8 cellular contexts compared by ENCODE assay signal in the genomic region with DNA sequence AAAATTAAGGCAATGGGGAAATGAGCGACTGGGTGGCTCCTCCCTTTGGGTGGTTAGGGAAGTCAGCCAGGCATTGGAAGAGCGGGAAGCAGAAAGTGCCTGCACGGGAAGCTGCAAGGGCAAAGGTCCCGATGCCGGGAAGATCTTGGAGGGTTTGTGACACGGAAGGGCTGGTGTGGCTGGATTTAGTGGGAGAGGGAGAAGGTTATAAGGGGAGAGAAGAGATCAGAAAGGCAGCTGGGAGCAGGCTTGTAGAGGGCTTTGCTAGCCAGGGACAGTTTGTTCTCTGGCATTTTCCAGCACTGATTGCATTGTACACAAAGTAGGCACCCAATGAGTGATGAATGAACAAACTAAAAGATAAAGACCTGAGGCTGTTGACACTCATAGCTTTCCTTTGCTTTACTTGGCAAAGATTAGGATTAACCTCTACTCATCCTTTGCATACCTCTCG.
DNase-seq lines count a peak whose midpoint lies in the region; ATAC-seq and TF ChIP-seq lines count a peak whose summit lies in the region.

No MANE protein-coding gene starts in this region.

- no peaks in the 10 kb centered on the region for H3K4me1 ChIP-seq in Peyer's patch
- peaks cover 17% of the 10 kb centered on the region for H3K4me1 ChIP-seq in osteoblast (ENCODE audit: insufficient read depth, low read length)

- H3K4me2 ChIP-seq in osteoblast (ENCODE audit: insufficient read depth, low read length): peak overlapping the region; percentile 72

- TF ChIP-seq POLR2A in Peyer's patch (IDR thresholded peaks at IDR 0.05): no peak

- ATAC-seq in GM19463 (IDR thresholded peaks at IDR 0.05; ENCODE audit: unreplicated experiment): no peak

- H3K4me3 ChIP-seq in Peyer's patch: no peak overlapping the region
- peak overlapping the region; percentile 4 for H3K4me3 ChIP-seq in osteoblast (ENCODE audit: insufficient read depth, low read length)

- no peaks in the 10 kb centered on the region for H3K27me3 ChIP-seq in Peyer's patch
- H3K27me3 ChIP-seq in osteoblast (ENCODE audit: insufficient read depth, low read length): no peaks in the 10 kb centered on the region

- H3K27ac ChIP-seq in Peyer's patch (peak overlapping the region in 3 of 4 donors; percentile 51 to 66 (median 65)), osteoblast (ENCODE audit: low read depth, low read length) (peak overlapping the region; percentile 52)

- no peaks in the 10 kb centered on the region for H3K9me3 ChIP-seq in Peyer's patch
- no peaks in the 10 kb centered on the region for H3K9me3 ChIP-seq in osteoblast (ENCODE audit: low read depth, low read length)

- H3K36me3 ChIP-seq in Peyer's patch (no peaks in the 10 kb centered on the region), osteoblast (ENCODE audit: insufficient read depth, low read length) (no peaks in the 10 kb centered on the region)

- DNase-seq in AG20443 (ENCODE audit: low spot score): peak; percentile 65
- DNase-seq in Peyer's patch: peak; percentile 23 to 77 (median 70)
- peak; percentile 88 for DNase-seq in fibroblast of gingiva (ENCODE audit: low read depth)
- DNase-seq in osteoblast (ENCODE audit: insufficient read length, low spot score, missing footprints): no peak
- no peak for DNase-seq in DMS114 treated with DMSO at 0.1 percent for 48 hours (lab: John Stamatoyannopoulos, UW; ENCODE audit: unreplicated experiment)
- no peak for DNase-seq in dedifferentiated amniotic fluid mesenchymal stem cell (ENCODE audit: extremely low spot score)
- no peak for DNase-seq in 8988T

- no peak for TF ChIP-seq CTCF in Peyer's patch (IDR thresholded peaks at IDR 0.05)
- no peak for TF ChIP-seq CTCF in osteoblast (IDR thresholded peaks at IDR 0.05; ENCODE audit: extremely low read depth, low read depth, low read length)

- no peaks in the 10 kb centered on the region for H3K79me2 ChIP-seq in osteoblast (ENCODE audit: insufficient read depth, low read length)

- no peaks in the 10 kb centered on the region for H4K20me1 ChIP-seq in osteoblast (ENCODE audit: insufficient read depth, low read length)

- H2AFZ ChIP-seq in osteoblast (ENCODE audit: low read length): peak overlapping the region; percentile 8

Comparison
In these comparisons a context has a peak if more than half of its experiments do, and no peak if none do; other contexts are left out.
1. DNase-seq: peak in AG20443 (single experiment), Peyer's patch (3 of 3) and fibroblast of gingiva (single experiment); none in osteoblast (single experiment), DMS114 treated with DMSO at 0.1 percent for 48 hours (single experiment), dedifferentiated amniotic fluid mesenchymal stem cell (single experiment) and 8988T (single experiment).